8 cellular contexts compared by ENCODE assay signal in the genomic region with DNA sequence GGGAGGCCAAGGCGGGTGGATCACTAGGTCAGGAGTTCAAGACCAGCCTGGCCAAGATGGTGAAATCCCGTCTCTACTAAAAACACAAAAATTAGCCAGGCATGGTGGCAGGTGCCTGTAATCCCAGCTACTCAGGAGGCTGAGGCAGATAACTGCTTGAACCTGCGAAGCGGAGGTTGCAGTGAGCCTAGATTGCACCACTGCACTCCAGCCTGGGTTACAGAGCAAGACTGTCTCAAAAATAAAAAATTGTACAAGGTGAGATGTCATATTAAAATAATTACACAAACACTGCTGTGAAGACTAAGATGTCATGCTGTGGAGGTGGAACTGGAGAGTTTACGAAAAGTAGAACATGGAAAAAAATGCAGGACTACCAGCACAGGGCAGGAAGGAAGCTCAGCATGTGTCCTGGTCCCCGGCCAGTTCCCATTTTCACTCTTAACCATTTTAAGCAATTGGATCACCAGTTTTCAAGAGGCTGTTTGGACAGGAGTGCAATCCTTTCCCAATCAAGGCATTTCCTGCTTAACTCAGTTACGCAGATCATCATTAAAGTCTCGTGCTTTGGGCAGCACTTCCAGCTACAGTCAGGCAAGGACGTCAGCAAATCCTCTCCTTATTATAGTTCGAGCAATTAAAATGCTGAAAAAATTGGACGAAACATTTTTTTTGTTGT. TPM values are rescaled to one million over a fixed set of nuclear protein-coding genes. Genes with fewer than 3 reads are reported as not detected.
DNase-seq lines count a peak whose midpoint lies in the region; TF ChIP-seq lines count a peak whose summit lies in the region.
"Not testable (repeated sequence)": the region's sequence is repeated elsewhere in the genome, so short reads cannot be mapped to it uniquely, and the experiment has no call there.

No MANE protein-coding gene starts in this region.

- H3K23ac ChIP-seq in trophoblast cell (ENCODE audit: low read length) = not testable (repeated sequence)

- peaks cover 20% of the 10 kb centered on the region for H3K36me3 ChIP-seq in CD4-positive, alpha-beta memory T cell (ENCODE audit: insufficient read depth, low read length)
- not testable (repeated sequence) for H3K36me3 ChIP-seq in breast epithelium; trophoblast cell (ENCODE audit: control insufficient read depth in 1 of 2, insufficient read depth in 2 of 2, low read length in 2 of 2)
- H3K36me3 ChIP-seq in liver (ENCODE audit: control insufficient read depth in 4 of 4, insufficient read depth in 3 of 4, low read depth in 1 of 4, low read length in 3 of 4) (peaks cover 0 to 14% (median 6%) of the 10 kb centered on the region in 4 donors), suprapubic skin (peaks cover 27% of the 10 kb centered on the region)

- TF ChIP-seq EP300 in suprapubic skin (IDR thresholded peaks at IDR 0.05) = peak; percentile 37

- not testable (repeated sequence) for H3K9ac ChIP-seq in liver (ENCODE audit: low read depth in 1 of 2, low read length in 2 of 2); trophoblast cell (ENCODE audit: low read length)

- H3K79me2 ChIP-seq in trophoblast cell (ENCODE audit: control insufficient read depth, insufficient read depth, low read length, poor library complexity) = not testable (repeated sequence)

- H3K14ac ChIP-seq in trophoblast cell (ENCODE audit: low read length) = not testable (repeated sequence)

- not testable (repeated sequence) for TF ChIP-seq CTCF in NB4 (IDR thresholded peaks at IDR 0.05; ENCODE audit: low read depth, low read length); breast epithelium (IDR thresholded peaks at IDR 0.05); liver (IDR thresholded peaks at IDR 0.05; ENCODE audit: low read depth, low read length, missing input control); suprapubic skin (IDR thresholded peaks at IDR 0.05)

- not testable (repeated sequence) for H3K4me2 ChIP-seq in trophoblast cell (ENCODE audit: low read length)

- not testable (repeated sequence) for H4K91ac ChIP-seq in trophoblast cell (ENCODE audit: low read depth, low read length)

- 76% methylated on average over 11 of the region's 11 CpGs for WGBS in liver
- no CpG with 5 or more reads among the region's 11 CpGs for WGBS in trophoblast cell (ENCODE audit: extremely low coverage, insufficient coverage, insufficient read length)
- WGBS in suprapubic skin = 82% methylated on average over 11 of the region's 11 CpGs

- not testable (repeated sequence) for H3K9me3 Mint-ChIP-seq in CD4-positive, alpha-beta memory T cell; activated CD4-positive, alpha-beta memory T cell treated with anti-CD3 and anti-CD28 coated beads, Interleukin-2, amount 10 ng/mL, durations not matched to agents 7 days and 5 days

- peak overlapping the region in 4 of 7 donors; percentile 36 to 74 (median 44) for H3K27ac Mint-ChIP-seq in CD4-positive, alpha-beta memory T cell
- peak overlapping the region; percentile 42 for H3K27ac Mint-ChIP-seq in activated CD4-positive, alpha-beta memory T cell treated with anti-CD3 and anti-CD28 coated beads, Interleukin-2, amount 10 ng/mL, durations not matched to agents 7 days and 5 days

- not testable (repeated sequence) for H3K4me3 ChIP-seq in CD4-positive, alpha-beta memory T cell (ENCODE audit: low read length in 2 of 2); NB4 (ENCODE audit: low read depth, low read length); breast epithelium; liver (ENCODE audit: low read depth in 1 of 3, low read length in 3 of 3); trophoblast cell (ENCODE audit: low read depth, low read length); suprapubic skin

- not testable (repeated sequence) for H2AK5ac ChIP-seq in trophoblast cell (ENCODE audit: low read length)

- not testable (repeated sequence) for H4K12ac ChIP-seq in trophoblast cell (ENCODE audit: low read depth, low read length)

- H3K4ac ChIP-seq in trophoblast cell (ENCODE audit: low read depth, low read length) = not testable (repeated sequence)

- peaks cover 10 to 41% (median 24%) of the 10 kb centered on the region in 4 donors for H3K4me1 Mint-ChIP-seq in CD4-positive, alpha-beta memory T cell
- H3K4me1 Mint-ChIP-seq in activated CD4-positive, alpha-beta memory T cell treated with anti-CD3 and anti-CD28 coated beads, Interleukin-2, amount 10 ng/mL, durations not matched to agents 7 days and 5 days = peaks cover 31% of the 10 kb centered on the region

- not testable (repeated sequence) for H3K18ac ChIP-seq in trophoblast cell (ENCODE audit: low read length)

- peaks cover 35 to 75% of the 10 kb centered on the region in 2 donors for H3K36me3 Mint-ChIP-seq in CD4-positive, alpha-beta memory T cell
- peaks cover 64% of the 10 kb centered on the region for H3K36me3 Mint-ChIP-seq in activated CD4-positive, alpha-beta memory T cell treated with anti-CD3 and anti-CD28 coated beads, Interleukin-2, amount 10 ng/mL, durations not matched to agents 7 days and 5 days (ENCODE audit: low read depth)

- H2BK120ac ChIP-seq in trophoblast cell (ENCODE audit: insufficient read depth, low read length, poor library complexity) = not testable (repeated sequence)

- POLR2A ChIA-PET in CD4-positive, alpha-beta memory T cell (lab: Charles Lee; ENCODE audit: partially characterized antibody) = interaction anchor here (1.1 to 8.1 kb wide), 3 partner anchors 13 to 156 kb away, joined by 3 to 113 read pairs (median 5); a partner anchor contains a TSS
- POLR2A ChIA-PET in activated CD4-positive, alpha-beta memory T cell treated with anti-CD3 and anti-CD28 coated beads, Interleukin-2, amount 10 ng/mL, durations not matched to agents 7 days and 5 days (lab: Charles Lee) = interaction anchor here (0.6 to 13.9 kb wide), 2 partner anchors 14 to 180 kb away, joined by 3 to 170 read pairs; a partner anchor contains a TSS

- peaks cover 18% of the 10 kb centered on the region for H3K4me1 ChIP-seq in CD4-positive, alpha-beta memory T cell (ENCODE audit: insufficient read depth, low read length)
- H3K4me1 ChIP-seq in breast epithelium; trophoblast cell (ENCODE audit: control insufficient read depth in 1 of 2, insufficient read depth in 2 of 2, low read length in 2 of 2): not testable (repeated sequence)
- H3K4me1 ChIP-seq in liver (ENCODE audit: control insufficient read depth in 4 of 4, insufficient read depth in 4 of 4, low read length in 3 of 4) = peaks cover 17 to 36% (median 25%) of the 10 kb centered on the region in 4 donors
- H3K4me1 ChIP-seq in suprapubic skin = peaks cover 23% of the 10 kb centered on the region

- TF ChIP-seq RAD21 in liver (IDR thresholded peaks at IDR 0.05) = not testable (repeated sequence)

- not testable (repeated sequence) for H3K27ac ChIP-seq in CD4-positive, alpha-beta memory T cell (ENCODE audit: low read depth, low read length); liver (ENCODE audit: low read depth in 1 of 2, low read length in 2 of 2); suprapubic skin
- H3K27ac ChIP-seq in breast epithelium (peak overlapping the region; percentile 9 to 60), trophoblast cell (ENCODE audit: low read depth, low read length) (peak overlapping the region; percentile 14)

- not testable (repeated sequence) for DNase-seq in CD4-positive, alpha-beta memory T cell; activated CD4-positive, alpha-beta memory T cell treated with anti-CD3 and anti-CD28 coated beads, Interleukin-2, amount 10 ng/mL, durations not matched to agents 7 days and 5 days; breast epithelium (ENCODE audit: low spot score in 2 of 2)
- peak; percentile 83 for DNase-seq in NB4 (ENCODE audit: low read depth)
- peak; percentile 26 for DNase-seq in fibroblast of the conjunctiva (ENCODE audit: low read depth)
- peak in 1 of 2 donors; percentile 41 for DNase-seq in trophoblast cell
- peak in 1 of 2 donors; percentile 62 for DNase-seq in suprapubic skin (ENCODE audit: low spot score in 2 of 2)

- CTCF ChIA-PET in CD4-positive, alpha-beta memory T cell (lab: Charles Lee; ENCODE audit: partially characterized antibody) = interaction anchor here (1.5 to 8.1 kb wide), 5 partner anchors 135 to 201 kb away, joined by 4 to 138 read pairs (median 9); a partner anchor contains a TSS
- CTCF ChIA-PET in activated CD4-positive, alpha-beta memory T cell treated with anti-CD3 and anti-CD28 coated beads, Interleukin-2, amount 10 ng/mL, durations not matched to agents 7 days and 5 days (lab: Charles Lee) = interaction anchor here (0.6 to 8.1 kb wide), 4 partner anchors 142 to 229 kb away, joined by 3 to 88 read pairs (median 12); no protein-coding TSS in a partner anchor

- not testable (repeated sequence) for H2BK12ac ChIP-seq in trophoblast cell (ENCODE audit: low read length)

- not testable (repeated sequence) for H3K79me1 ChIP-seq in trophoblast cell (ENCODE audit: low read length)

- not testable (repeated sequence) for H3K27me3 ChIP-seq in CD4-positive, alpha-beta memory T cell (ENCODE audit: insufficient read depth, low read length); breast epithelium; liver (ENCODE audit: control insufficient read depth in 4 of 4, insufficient read depth in 4 of 4, low read length in 3 of 4); trophoblast cell (ENCODE audit: insufficient read depth, low read length); suprapubic skin

- H3K9me3 ChIP-seq in CD4-positive, alpha-beta memory T cell (ENCODE audit: control insufficient read depth in 1 of 2, low read length in 2 of 2); breast epithelium; liver (ENCODE audit: control insufficient read depth in 4 of 4, low read length in 3 of 4); trophoblast cell (ENCODE audit: insufficient read depth, low read depth, low read length); suprapubic skin: not testable (repeated sequence)

- H3K27me3 Mint-ChIP-seq in CD4-positive, alpha-beta memory T cell; activated CD4-positive, alpha-beta memory T cell treated with anti-CD3 and anti-CD28 coated beads, Interleukin-2, amount 10 ng/mL, durations not matched to agents 7 days and 5 days: not testable (repeated sequence)

- H2AFZ ChIP-seq in trophoblast cell (ENCODE audit: insufficient read depth, low read length, poor library complexity) = not testable (repeated sequence)

- intact Hi-C loops in CD4-positive, alpha-beta memory T cell (cut with micrococcal nuclease); breast epithelium (cut with DNase I; ENCODE audit: low total_unique reads): not testable (repeated sequence)

- H3K4me3 Mint-ChIP-seq in CD4-positive, alpha-beta memory T cell = peak overlapping the region in 1 of 8 donors; percentile 5
- H3K4me3 Mint-ChIP-seq in activated CD4-positive, alpha-beta memory T cell treated with anti-CD3 and anti-CD28 coated beads, Interleukin-2, amount 10 ng/mL, durations not matched to agents 7 days and 5 days = not testable (repeated sequence)

- H4K8ac ChIP-seq in trophoblast cell (ENCODE audit: low read depth, low read length) = not testable (repeated sequence)

- not testable (repeated sequence) for TF ChIP-seq POLR2A in NB4 (IDR thresholded peaks at IDR 0.05; ENCODE audit: extremely low read depth, insufficient read length); breast epithelium (IDR thresholded peaks at IDR 0.05); suprapubic skin (IDR thresholded peaks at IDR 0.05)

- H2BK5ac ChIP-seq in trophoblast cell (ENCODE audit: low read depth, low read length, poor library complexity) = not testable (repeated sequence)

RNA-seq across cellular contexts. Expression of a gene that starts 14.0 kb away (rescaled TPM):
- 100 to 1,000 TPM; 314 to 333 TPM for total RNA-seq in CD4-positive, alpha-beta memory T cell
- polyA plus RNA-seq in CD4-positive, alpha-beta memory T cell = 100 to 1,000 TPM; 177 to 202 TPM
- total RNA-seq in activated CD4-positive, alpha-beta memory T cell treated with anti-CD3 and anti-CD28 coated beads, Interleukin-2, amount 10 ng/mL, durations not matched to agents 7 days and 5 days = 100 to 1,000 TPM; 243 to 249 TPM
- total RNA-seq in breast epithelium = 100 to 1,000 TPM in 2 of 3 donors, 10 to 100 TPM in 1; 82.6 to 135 (median 116) TPM
- 10 to 100 TPM; 63.4 to 66.9 TPM for total RNA-seq in liver
- 100 to 1,000 TPM in 1 of 2 donors, 10 to 100 TPM in 1; 49.8 to 111 TPM for polyA plus RNA-seq in liver
- 200 and 205 TPM in 2 replicates for polyA plus RNA-seq in trophoblast cell (2013)
- total RNA-seq in suprapubic skin = 100 to 1,000 TPM in 1 of 4 donors, 10 to 100 TPM in 3; 90.4 to 144 (median 94.2) TPM

RNA-seq across cellular contexts. Expression of a gene that starts 40.9 kb away (rescaled TPM):
- 10 to 100 TPM; 15.1 to 15.5 TPM for total RNA-seq in CD4-positive, alpha-beta memory T cell
- polyA plus RNA-seq in CD4-positive, alpha-beta memory T cell = 10 to 100 TPM in 1 of 2 donors, 1 to 10 TPM in 1; 5.9 to 15.5 TPM
- total RNA-seq in activated CD4-positive, alpha-beta memory T cell treated with anti-CD3 and anti-CD28 coated beads, Interleukin-2, amount 10 ng/mL, durations not matched to agents 7 days and 5 days = 10 to 100 TPM; 12.0 to 15.3 TPM
- total RNA-seq in breast epithelium (1 to 10 TPM; 5.6 to 7.6 (median 7.2) TPM), liver (1 to 10 TPM; 4.5 to 6.3 TPM), suprapubic skin (1 to 10 TPM; 3.9 to 7.7 (median 4.7) TPM)
- 10 to 100 TPM in 1 of 2 donors, 1 to 10 TPM in 1; 5.0 to 13.9 TPM for polyA plus RNA-seq in liver
- 6.2 and 6.6 TPM in 2 replicates for polyA plus RNA-seq in trophoblast cell (2013)
